ENCODE assay signal across 16 cellular contexts in genomic region chr18:2901405-2901989, GRCh38. TPM values are rescaled to one million over a fixed set of nuclear protein-coding genes. Genes with fewer than 3 reads are reported as not detected.
DNase-seq lines count a peak whose midpoint lies in the region; ATAC-seq and TF ChIP-seq lines count a peak whose summit lies in the region.
"Had no signal": no experiment of that assay in that cellular context is flagged by ENCODE, and none has a peak within 500 bp of the region (broad histone marks: within the 10 kb centered on the region; RNA-seq: fewer than 3 reads in every experiment).

No MANE protein-coding gene starts in this region.

- H3K27ac Mint-ChIP-seq in nephron = no peak overlapping the region
- no peak overlapping the region for H3K27ac Mint-ChIP-seq in activated T-helper 2 cell treated with anti-CD3 and anti-CD28 coated beads, Interferon-gamma antibody, Interleukin-2, Interleukin-4, amounts not matched to agents 10 μg/mL and 5 μg/mL and 100 μg/mL, durations not matched to agents 14 hours and 24 hours and 36 hours
- H3K27ac Mint-ChIP-seq: activated naive CD4-positive, alpha-beta T cell treated with anti-CD3 and anti-CD28 coated beads for 36 hours; naive thymus-derived CD4-positive, alpha-beta T cell; stimulated activated effector memory CD8-positive, alpha-beta T cell treated with anti-CD3 and anti-CD28 coated beads, Interleukin-12 subunit alpha, Interleukin-12 subunit beta, amount 100 ng/mL, for 72 hours had no signal

- no peak for TF ChIP-seq CTCF in nephron (IDR thresholded peaks at IDR 0.05; ENCODE audit: unreplicated experiment in 3 of 3)

- H3K36me3 ChIP-seq in SK-N-MC (ENCODE audit: insufficient read depth, low read length) = no peaks in the 10 kb centered on the region
- H3K36me3 ChIP-seq: left lung had no signal

- no peaks in the 10 kb centered on the region for H3K9me3 Mint-ChIP-seq in nephron
- no peaks in the 10 kb centered on the region for H3K9me3 Mint-ChIP-seq in activated T-helper 2 cell treated with anti-CD3 and anti-CD28 coated beads, Interferon-gamma antibody, Interleukin-2, Interleukin-4, amounts not matched to agents 10 μg/mL and 5 μg/mL and 100 μg/mL, durations not matched to agents 14 hours and 24 hours and 36 hours
- H3K9me3 Mint-ChIP-seq: activated naive CD4-positive, alpha-beta T cell treated with anti-CD3 and anti-CD28 coated beads for 36 hours; central memory CD8-positive, alpha-beta T cell; naive thymus-derived CD4-positive, alpha-beta T cell; stimulated activated effector memory CD8-positive, alpha-beta T cell treated with anti-CD3 and anti-CD28 coated beads, Interleukin-12 subunit alpha, Interleukin-12 subunit beta, amount 100 ng/mL, for 72 hours had no signal

- H3K9ac ChIP-seq in SK-N-MC (ENCODE audit: insufficient read length) = no peak overlapping the region

- H3K27me3 Mint-ChIP-seq in nephron (ENCODE audit: low read depth) = no peaks in the 10 kb centered on the region
- H3K27me3 Mint-ChIP-seq in activated T-helper 2 cell treated with anti-CD3 and anti-CD28 coated beads, Interferon-gamma antibody, Interleukin-2, Interleukin-4, amounts not matched to agents 10 μg/mL and 5 μg/mL and 100 μg/mL, durations not matched to agents 14 hours and 24 hours and 36 hours (ENCODE audit: low read depth) = no peaks in the 10 kb centered on the region
- H3K27me3 Mint-ChIP-seq: central memory CD8-positive, alpha-beta T cell; naive thymus-derived CD4-positive, alpha-beta T cell had no signal

- peak; percentile 36 for DNase-seq in AG08396 (ENCODE audit: low spot score)
- DNase-seq in SK-N-MC (ENCODE audit: low read depth, low spot score) = no peak
- DNase-seq in fibroblast of the conjunctiva (ENCODE audit: low read depth) = peak; percentile 77
- no peak for DNase-seq in activated T-helper 2 cell treated with anti-CD3 and anti-CD28 coated beads, Interferon-gamma antibody, Interleukin-2, Interleukin-4, amounts not matched to agents 10 μg/mL and 5 μg/mL and 100 μg/mL, durations not matched to agents 14 hours and 24 hours and 36 hours (ENCODE audit: low spot score)
- no peak for DNase-seq in T1000 (lab: John Stamatoyannopoulos, UW)
- DNase-seq in NCI-H524 treated with DMSO at 0.1 percent for 48 hours (lab: John Stamatoyannopoulos, UW) = no peak
- DNase-seq: activated naive CD4-positive, alpha-beta T cell treated with anti-CD3 and anti-CD28 coated beads for 36 hours; AML-193; naive thymus-derived CD4-positive, alpha-beta T cell; NCI-H146; NCI-H446 treated with DMSO at 0.1 percent for 48 hours had no signal

- peak overlapping the region in 2 of 3 experiments; percentile 50 to 58 for H3K4me3 Mint-ChIP-seq in nephron
- no peak overlapping the region for H3K4me3 Mint-ChIP-seq in activated T-helper 2 cell treated with anti-CD3 and anti-CD28 coated beads, Interferon-gamma antibody, Interleukin-2, Interleukin-4, amounts not matched to agents 10 μg/mL and 5 μg/mL and 100 μg/mL, durations not matched to agents 14 hours and 24 hours and 36 hours (ENCODE audit: low read depth)
- H3K4me3 Mint-ChIP-seq: activated naive CD4-positive, alpha-beta T cell treated with anti-CD3 and anti-CD28 coated beads for 36 hours; central memory CD8-positive, alpha-beta T cell; naive thymus-derived CD4-positive, alpha-beta T cell; stimulated activated effector memory CD8-positive, alpha-beta T cell treated with anti-CD3 and anti-CD28 coated beads, Interleukin-12 subunit alpha, Interleukin-12 subunit beta, amount 100 ng/mL, for 72 hours had no signal

- H3K36me3 Mint-ChIP-seq in nephron (ENCODE audit: low read depth) = peaks cover 4% of the 10 kb centered on the region
- H3K36me3 Mint-ChIP-seq in activated T-helper 2 cell treated with anti-CD3 and anti-CD28 coated beads, Interferon-gamma antibody, Interleukin-2, Interleukin-4, amounts not matched to agents 10 μg/mL and 5 μg/mL and 100 μg/mL, durations not matched to agents 14 hours and 24 hours and 36 hours (ENCODE audit: low read depth) = peaks cover 14% of the 10 kb centered on the region
- H3K36me3 Mint-ChIP-seq: naive thymus-derived CD4-positive, alpha-beta T cell had no signal

- ATAC-seq in HG03108 (IDR thresholded peaks at IDR 0.05; ENCODE audit: unreplicated experiment) = no peak
- ATAC-seq: left lung; naive thymus-derived CD4-positive, alpha-beta T cell; stimulated activated effector memory CD8-positive, alpha-beta T cell treated with anti-CD3 and anti-CD28 coated beads, Interleukin-12 subunit alpha, Interleukin-12 subunit beta, amount 100 ng/mL, for 72 hours had no signal

- intact Hi-C loops in activated T-helper 2 cell treated with anti-CD3 and anti-CD28 coated beads, Interferon-gamma antibody, Interleukin-2, Interleukin-4, amounts not matched to agents 10 μg/mL and 5 μg/mL and 100 μg/mL, durations not matched to agents 14 hours and 24 hours and 36 hours (cut with micrococcal nuclease) = no loop called here

- H3K4me1 Mint-ChIP-seq in nephron = peaks cover 24% of the 10 kb centered on the region
- H3K4me1 Mint-ChIP-seq in activated T-helper 2 cell treated with anti-CD3 and anti-CD28 coated beads, Interferon-gamma antibody, Interleukin-2, Interleukin-4, amounts not matched to agents 10 μg/mL and 5 μg/mL and 100 μg/mL, durations not matched to agents 14 hours and 24 hours and 36 hours (ENCODE audit: low read depth) = peaks cover 15% of the 10 kb centered on the region
- H3K4me1 Mint-ChIP-seq: central memory CD8-positive, alpha-beta T cell; stimulated activated effector memory CD8-positive, alpha-beta T cell treated with anti-CD3 and anti-CD28 coated beads, Interleukin-12 subunit alpha, Interleukin-12 subunit beta, amount 100 ng/mL, for 72 hours had no signal

- H3K9me3 ChIP-seq in SK-N-MC (ENCODE audit: low read depth, low read length) = no peaks in the 10 kb centered on the region
- H3K9me3 ChIP-seq: left lung had no signal

- H3K4me3 ChIP-seq in SK-N-MC = no peak overlapping the region
- H3K4me3 ChIP-seq: left lung had no signal

- 0 out of 2 replicates have a peak overlapping the region, but pooled peaks have one; percentile 28 for H3K27ac ChIP-seq in SK-N-MC
- H3K27ac ChIP-seq: left lung had no signal

RNA-seq across cellular contexts. Expression of gene EMILIN2, which starts 54.7 kb away (rescaled TPM):
- total RNA-seq in activated T-helper 2 cell treated with anti-CD3 and anti-CD28 coated beads, Interferon-gamma antibody, Interleukin-2, Interleukin-4, amounts not matched to agents 10 μg/mL and 5 μg/mL and 100 μg/mL, durations not matched to agents 14 hours and 24 hours and 36 hours = 53.4 and 53.5 TPM in 2 replicates

Comparison
In these comparisons a context has a peak if more than half of its experiments do, and no peak if none do; other contexts are left out.
1. DNase-seq: peak in AG08396 (single experiment) and fibroblast of the conjunctiva (single experiment); none in SK-N-MC (single experiment), activated T-helper 2 cell treated with anti-CD3 and anti-CD28 coated beads, Interferon-gamma antibody, Interleukin-2, Interleukin-4, amounts not matched to agents 10 μg/mL and 5 μg/mL and 100 μg/mL, durations not matched to agents 14 hours and 24 hours and 36 hours (single experiment), T1000 (single experiment) and NCI-H524 treated with DMSO at 0.1 percent for 48 hours (single experiment).